Comparison of ENCODE assay signal across 23 cellular contexts in genomic region chr6:123745877-123746276, GRCh38. TPM values are rescaled to one million over a fixed set of nuclear protein-coding genes. Genes with fewer than 3 reads are reported as not detected.
A peak's percentile ranks its signal among the peaks of the same experiment; 100 is the strongest.
DNase-seq lines count a peak whose midpoint lies in the region; FAIRE-seq and TF ChIP-seq lines count a peak whose summit lies in the region.
"Had no signal": no experiment of that assay in that cellular context is flagged by ENCODE, and none has a peak within 500 bp of the region (broad histone marks: within the 10 kb centered on the region; RNA-seq: fewer than 3 reads in every experiment).

No MANE protein-coding gene starts in this region.

- no peak overlapping the region for H3K4me2 ChIP-seq in astrocyte (ENCODE audit: low read length)
- peak overlapping the region; percentile 17 for H3K4me2 ChIP-seq in skeletal muscle satellite cell (ENCODE audit: low read length)

- H3K9me3 Mint-ChIP-seq in astrocyte (ENCODE audit: unreplicated experiment): no peaks in the 10 kb centered on the region
- H3K9me3 Mint-ChIP-seq: dendritic cell treated with granulocyte-macrophage colony-stimulating factor and Interleukin-4, amounts not matched to agents 40 ng/mL and 50 ng/mL, for 4 days had no signal

- no peaks in the 10 kb centered on the region for H3K9me3 ChIP-seq in astrocyte (ENCODE audit: insufficient read depth, low read depth, low read length)
- H3K9me3 ChIP-seq in skeletal muscle satellite cell (replicated peaks; ENCODE audit: low read length): no peaks in the 10 kb centered on the region
- H3K9me3 ChIP-seq: adrenal gland, mucosa of descending colon, prostate gland had no signal

- H4K20me1 ChIP-seq in astrocyte (ENCODE audit: insufficient read depth, low read length): no peaks in the 10 kb centered on the region

- H3K27ac Mint-ChIP-seq in astrocyte (ENCODE audit: unreplicated experiment): no peak overlapping the region
- H3K27ac Mint-ChIP-seq: activated CD4-positive, alpha-beta T cell treated with anti-CD3 and anti-CD28 coated beads for 36 hours; CD4-positive, CD25-positive, alpha-beta regulatory T cell; dendritic cell treated with granulocyte-macrophage colony-stimulating factor and Interleukin-4, amounts not matched to agents 40 ng/mL and 50 ng/mL, for 4 days; HFFc6 had no signal

- H3K27me3 ChIP-seq in astrocyte (ENCODE audit: insufficient read depth, low read length) (no peaks in the 10 kb centered on the region), skeletal muscle satellite cell (ENCODE audit: control insufficient read depth, insufficient read depth, low read length) (no peaks in the 10 kb centered on the region)
- H3K27me3 ChIP-seq: adrenal gland had no signal

- H3K4me1 Mint-ChIP-seq in astrocyte (ENCODE audit: low read depth, unreplicated experiment): peaks cover 4% of the 10 kb centered on the region
- H3K4me1 Mint-ChIP-seq: activated CD4-positive, alpha-beta T cell treated with anti-CD3 and anti-CD28 coated beads for 36 hours; CD4-positive, CD25-positive, alpha-beta regulatory T cell had no signal

- DNase-seq in H54 (ENCODE audit: insufficient read length, low spot score): peak; percentile 12
- DNase-seq in astrocyte (ENCODE audit: low read depth): peak; percentile 75
- peak; percentile 88 for DNase-seq in foreskin melanocyte
- no peak for DNase-seq in 8988T
- DNase-seq in COLO668 (lab: John Stamatoyannopoulos, UW; ENCODE audit: unreplicated experiment): no peak
- no peak for DNase-seq in NCI-H187 (lab: John Stamatoyannopoulos, UW)
- DNase-seq in retina: no peak
- DNase-seq: activated CD4-positive, alpha-beta T cell treated with anti-CD3 and anti-CD28 coated beads for 36 hours; activated T-cell treated with anti-CD3 and anti-CD28 coated beads for 4 hours; CD4-positive, CD25-positive, alpha-beta regulatory T cell; HFFc6; mucosa of descending colon; NCI-H2029; NCI-H748 treated with DMSO at 0.1 percent for 48 hours; stimulated activated CD4-positive, alpha-beta T cell treated with anti-CD3 and anti-CD28 coated beads, Interleukin-4, amount 100 ng/mL, for 1 hour; trophoblast cell had no signal

- peak overlapping the region; percentile 46 for H3K4me3 Mint-ChIP-seq in astrocyte (ENCODE audit: unreplicated experiment)
- H3K4me3 Mint-ChIP-seq: activated CD4-positive, alpha-beta T cell treated with anti-CD3 and anti-CD28 coated beads for 36 hours; CD4-positive, CD25-positive, alpha-beta regulatory T cell; dendritic cell treated with granulocyte-macrophage colony-stimulating factor and Interleukin-4, amounts not matched to agents 40 ng/mL and 50 ng/mL, for 4 days; HFFc6 had no signal

- no peak for TF ChIP-seq CTCF in astrocyte (IDR thresholded peaks at IDR 0.05; ENCODE audit: insufficient read depth, low read depth, low read length)

- H3K4me1 ChIP-seq in astrocyte (ENCODE audit: insufficient read depth, low read length) (peaks cover 4% of the 10 kb centered on the region), skeletal muscle satellite cell (ENCODE audit: control insufficient read depth, insufficient read depth, low read length) (peaks cover 24% of the 10 kb centered on the region)
- H3K4me1 ChIP-seq: adrenal gland, prostate gland had no signal

- no peak for TF ChIP-seq POLR2A in H54 (IDR thresholded peaks at IDR 0.05; ENCODE audit: low read depth, low read length)

- peak; percentile 43 for FAIRE-seq in H54 (lab: Jason Lieb, UNC)
- FAIRE-seq in astrocyte (lab: Jason Lieb, UNC): no peak
- FAIRE-seq: GM12892, keratinocyte had no signal

- H3K36me3 ChIP-seq in astrocyte (ENCODE audit: insufficient read depth, low read length) (no peaks in the 10 kb centered on the region), skeletal muscle satellite cell (ENCODE audit: insufficient read depth, low read length) (no peaks in the 10 kb centered on the region)
- H3K36me3 ChIP-seq: adrenal gland, prostate gland had no signal

- H3K27ac ChIP-seq in astrocyte (ENCODE audit: low read depth, low read length): no peak overlapping the region
- H3K27ac ChIP-seq: adrenal gland, prostate gland had no signal

- H3K27me3 Mint-ChIP-seq in astrocyte (ENCODE audit: low read depth, unreplicated experiment): no peaks in the 10 kb centered on the region
- H3K27me3 Mint-ChIP-seq: activated CD4-positive, alpha-beta T cell treated with anti-CD3 and anti-CD28 coated beads for 36 hours; CD4-positive, CD25-positive, alpha-beta regulatory T cell; dendritic cell treated with granulocyte-macrophage colony-stimulating factor and Interleukin-4, amounts not matched to agents 40 ng/mL and 50 ng/mL, for 4 days had no signal

- no peaks in the 10 kb centered on the region for H3K36me3 Mint-ChIP-seq in astrocyte (ENCODE audit: low read depth, unreplicated experiment)
- H3K36me3 Mint-ChIP-seq: CD4-positive, CD25-positive, alpha-beta regulatory T cell had no signal

- no peak overlapping the region for H3K9ac ChIP-seq in astrocyte (ENCODE audit: low read length)
- no peak overlapping the region for H3K9ac ChIP-seq in skeletal muscle satellite cell (ENCODE audit: low read depth, low read length)

- H3K4me3 ChIP-seq in astrocyte (ENCODE audit: insufficient read depth, low read depth, low read length) (no peak overlapping the region), skeletal muscle satellite cell (ENCODE audit: low read length) (no peak overlapping the region)
- H3K4me3 ChIP-seq: adrenal gland, mucosa of descending colon, prostate gland had no signal

- no peaks in the 10 kb centered on the region for H3K79me2 ChIP-seq in astrocyte (ENCODE audit: insufficient read depth, low read length)

- no peak overlapping the region for H2AFZ ChIP-seq in astrocyte (ENCODE audit: low read depth, low read length)

RNA-seq across cellular contexts. Expression of gene NKAIN2, which starts 57.8 kb away (rescaled TPM):
- total RNA-seq in astrocyte: 0.07 TPM in 1 of 2 replicates, not detected in the other
- not detected in 2 replicates for total RNA-seq in skeletal muscle satellite cell (2012; rRNA removed)
- total RNA-seq: activated CD4-positive, alpha-beta T cell treated with anti-CD3 and anti-CD28 coated beads for 36 hours; CD4-positive, CD25-positive, alpha-beta regulatory T cell; HFFc6; T-helper 2 cell treated with Interferon-gamma antibody and Interleukin-4, amounts not matched to agents 100 ng/mL and 5 ng/mL, for 36 hours had no signal

Comparison
In these comparisons a context has a peak if more than half of its experiments do, and no peak if none do; other contexts are left out.
1. DNase-seq: peak in H54 (single experiment), astrocyte (single experiment) and foreskin melanocyte (single experiment); none in 8988T (single experiment), COLO668 (single experiment), NCI-H187 (0 of 2) and retina (single experiment).